In genomic region chr1:154938604-154939399, GRCh38 we compare ENCODE assay signal across 10 cellular contexts. TPM values are rescaled to one million over a fixed set of nuclear protein-coding genes. Genes with fewer than 3 reads are reported as not detected.
DNase-seq lines count a peak whose midpoint lies in the region; TF ChIP-seq lines count a peak whose summit lies in the region.
"Had no signal": no experiment of that assay in that cellular context is flagged by ENCODE, and none has a peak within 500 bp of the region (broad histone marks: within the 10 kb centered on the region; RNA-seq: fewer than 3 reads in every experiment).

No MANE protein-coding gene starts in this region.

- H3K27me3 Mint-ChIP-seq in Caco-2 (ENCODE audit: insufficient read depth, unreplicated experiment), result no peaks in the 10 kb centered on the region
- peaks cover 20% of the 10 kb centered on the region for H3K27me3 Mint-ChIP-seq in endothelial cell (ENCODE audit: unreplicated experiment)

- no peak for TF ChIP-seq POLR2A in prostate gland (IDR thresholded peaks at IDR 0.05)

- H3K27me3 ChIP-seq in Caco-2 (replicated peaks; ENCODE audit: control insufficient read depth, insufficient read depth, low read length) (no peaks in the 10 kb centered on the region), prostate gland (replicated peaks; ENCODE audit: insufficient read depth) (no peaks in the 10 kb centered on the region), BE2C (no peaks in the 10 kb centered on the region)
- H3K27me3 ChIP-seq: SJSA1 had no signal

- no peak overlapping the region for H3K4me3 ChIP-seq in Caco-2 (ENCODE audit: low read depth, low read length)
- H3K4me3 ChIP-seq in prostate gland, result no peak overlapping the region
- no peak overlapping the region for H3K4me3 ChIP-seq in BE2C (ENCODE audit: low read depth, low read length)
- H3K4me3 ChIP-seq: SJSA1 had no signal

- H3K36me3 Mint-ChIP-seq in Caco-2 (ENCODE audit: insufficient read depth, unreplicated experiment), result peaks cover 23% of the 10 kb centered on the region
- peaks cover under 1% of the 10 kb centered on the region for H3K36me3 Mint-ChIP-seq in endothelial cell (ENCODE audit: low read depth, unreplicated experiment)

- H3K4me1 Mint-ChIP-seq in Caco-2 (ENCODE audit: low read depth, unreplicated experiment), result peaks cover 19% of the 10 kb centered on the region
- peaks cover 39% of the 10 kb centered on the region for H3K4me1 Mint-ChIP-seq in endothelial cell (ENCODE audit: unreplicated experiment)

- intact Hi-C loops in Caco-2 (cut with micrococcal nuclease; ENCODE audit: unreplicated experiment) (no loop called here), prostate gland (cut with DNase I) (no loop called here)

- 93% methylated on average over 7 of the region's 7 CpGs for WGBS in prostate gland

- H3K4me1 ChIP-seq in Caco-2, result peaks cover 6% of the 10 kb centered on the region
- H3K4me1 ChIP-seq in prostate gland (replicated peaks), result peaks cover 20% of the 10 kb centered on the region
- no peaks in the 10 kb centered on the region; the same call in none of the 2 replicates for H3K4me1 ChIP-seq in BE2C

- no peak for TF ChIP-seq CTCF in Caco-2 (IDR thresholded peaks at IDR 0.05; ENCODE audit: insufficient read depth in 1 of 2, low read depth in 1 of 2, low read length in 1 of 2, severe bottlenecking in 1 of 2, unreplicated experiment in 1 of 2)
- TF ChIP-seq CTCF in endothelial cell (IDR thresholded peaks at IDR 0.05; ENCODE audit: unreplicated experiment), result no peak
- TF ChIP-seq CTCF in prostate gland (IDR thresholded peaks at IDR 0.05), result no peak
- TF ChIP-seq CTCF in BE2C (IDR thresholded peaks at IDR 0.05; ENCODE audit: low read depth, low read length), result no peak

- POLR2A ChIA-PET in Caco-2 (lab: Charles Lee), result interaction anchor here (0.6 to 1.1 kb wide), 2 partner anchors 35 kb away, joined by 3 to 4 read pairs; no protein-coding TSS in a partner anchor

- no TSS peak for BruUV-seq in Caco-2 (replicated peaks; lab: Mats Ljungman, UMichigan)

- peak overlapping the region; percentile 87 for H3K4me3 Mint-ChIP-seq in Caco-2 (ENCODE audit: unreplicated experiment)
- H3K4me3 Mint-ChIP-seq in endothelial cell (ENCODE audit: unreplicated experiment), result peak overlapping the region; percentile 18

- H3K9me3 ChIP-seq in Caco-2, result no peaks in the 10 kb centered on the region
- H3K9me3 ChIP-seq in prostate gland, result no peaks in the 10 kb centered on the region
- H3K9me3 ChIP-seq in BE2C, result no peaks in the 10 kb centered on the region
- H3K9me3 ChIP-seq: SJSA1 had no signal

- CTCF ChIA-PET in Caco-2 (lab: Charles Lee), result interaction anchor here (0.7 kb wide), 1 partner anchor 79 kb away, joined by 3 read pairs; no protein-coding TSS in a partner anchor

- DNase-seq in Caco-2, result no peak
- peak; percentile 38 for DNase-seq in RPMI8226
- no peak for DNase-seq in endothelial cell (ENCODE audit: low spot score)
- no peak for DNase-seq in prostate gland (ENCODE audit: low spot score)
- DNase-seq in NCI-H526 treated with DMSO at 0.1 percent for 48 hours (lab: John Stamatoyannopoulos, UW), result no peak
- no peak for DNase-seq in GM19238 (ENCODE audit: insufficient read length, low spot score)
- DNase-seq in GM03348 (ENCODE audit: low spot score), result no peak
- no peak for DNase-seq in BE2C
- DNase-seq: amniotic stem cell had no signal

- H3K27ac Mint-ChIP-seq in Caco-2 (ENCODE audit: unreplicated experiment) (peak overlapping the region; percentile 99), endothelial cell (ENCODE audit: unreplicated experiment) (peak overlapping the region; percentile 81)

- peak overlapping the region; percentile 99 for H3K27ac ChIP-seq in prostate gland
- H3K27ac ChIP-seq: SJSA1 had no signal

- H3K9me3 Mint-ChIP-seq in Caco-2 (ENCODE audit: unreplicated experiment) (no peaks in the 10 kb centered on the region), endothelial cell (ENCODE audit: unreplicated experiment) (no peaks in the 10 kb centered on the region)

- no peaks in the 10 kb centered on the region for H3K36me3 ChIP-seq in Caco-2 (ENCODE audit: control insufficient read depth, insufficient read depth, low read length)
- H3K36me3 ChIP-seq in prostate gland, result no peaks in the 10 kb centered on the region
- no peaks in the 10 kb centered on the region for H3K36me3 ChIP-seq in BE2C
- H3K36me3 ChIP-seq: SJSA1 had no signal

RNA-seq across cellular contexts. Expression of gene PMVK, which starts 2.3 kb away (rescaled TPM):
- total RNA-seq in Caco-2 (2022), result 25.1 and 25.2 TPM in 2 replicates
- 26.7 TPM for total RNA-seq in endothelial cell (ENCODE audit: unreplicated experiment)
- total RNA-seq in prostate gland, result 10 to 100 TPM; 23.2 to 26.2 TPM
- 56.1 TPM for polyA plus RNA-seq in BE2C (2012; ENCODE audit: insufficient read depth, insufficient read length, low read depth)

RNA-seq across cellular contexts. Expression of gene PBXIP1, which starts 17.1 kb away (rescaled TPM):
- total RNA-seq in Caco-2 (2022) (24.0 and 24.6 TPM in 2 replicates), endothelial cell (ENCODE audit: unreplicated experiment) (82.1 TPM), prostate gland (100 to 1,000 TPM; 113 to 140 TPM)
- 5.8 TPM for polyA plus RNA-seq in BE2C (2012; ENCODE audit: insufficient read depth, insufficient read length, low read depth)

RNA-seq across cellular contexts. Expression of gene PYGO2, which starts 22.8 kb away (rescaled TPM):
- total RNA-seq in Caco-2 (2022) (34.1 and 34.9 TPM in 2 replicates), endothelial cell (ENCODE audit: unreplicated experiment) (49.8 TPM), prostate gland (10 to 100 TPM; 44.1 to 44.6 TPM)
- polyA plus RNA-seq in BE2C (2012; ENCODE audit: insufficient read depth, insufficient read length, low read depth), result 57.8 TPM

RNA-seq across cellular contexts. Expression of gene SHC1, which starts 31.7 kb away (rescaled TPM):
- total RNA-seq in Caco-2 (2022) (58.0 and 59.6 TPM in 2 replicates), endothelial cell (ENCODE audit: unreplicated experiment) (915 TPM), prostate gland (10 to 100 TPM; 85.0 to 97.2 TPM)
- polyA plus RNA-seq in BE2C (2012; ENCODE audit: insufficient read depth, insufficient read length, low read depth), result 263 TPM

RNA-seq across cellular contexts. Expression of gene CKS1B, which starts 35.7 kb away (rescaled TPM):
- total RNA-seq in Caco-2 (2022) (243 and 259 TPM in 2 replicates), endothelial cell (ENCODE audit: unreplicated experiment) (48.3 TPM), prostate gland (10 to 100 TPM; 33.5 to 47.5 TPM)
- 129 TPM for polyA plus RNA-seq in BE2C (2012; ENCODE audit: insufficient read depth, insufficient read length, low read depth)
